18 cellular contexts compared by ENCODE assay signal in genomic region chr7:33261585-33261984, GRCh38.
DNase-seq lines count a peak whose midpoint lies in the region; ATAC-seq, FAIRE-seq and TF ChIP-seq lines count a peak whose summit lies in the region.
"Had no signal": no experiment of that assay in that cellular context is flagged by ENCODE, and none has a peak within 500 bp of the region (broad histone marks: within the 10 kb centered on the region; RNA-seq: fewer than 3 reads in every experiment).

No MANE protein-coding gene starts in this region.

- no peak overlapping the region for H3K4me3 ChIP-seq in astrocyte (ENCODE audit: insufficient read depth, low read depth, low read length)
- H3K4me3 ChIP-seq in Caco-2 (ENCODE audit: low read depth, low read length): no peak overlapping the region
- H3K4me3 ChIP-seq: adrenal gland, prostate gland had no signal

- DNase-seq in Daoy (ENCODE audit: low read depth) (peak; percentile 63), astrocyte (ENCODE audit: low read depth) (peak; percentile 77), NCI-H1105 treated with DMSO at 0.1 percent for 48 hours (lab: John Stamatoyannopoulos, UW) (no peak), OCI-M2 (lab: John Stamatoyannopoulos, UW; ENCODE audit: unreplicated experiment) (no peak), Caco-2 (no peak)
- no peak for DNase-seq in activated CD4-positive, alpha-beta T cell treated with anti-CD3 and anti-CD28 coated beads for 48 hours
- DNase-seq: activated CD8-positive, alpha-beta memory T cell treated with anti-CD3 and anti-CD28 coated beads for 24 hours; adrenal gland; BE2C; effector memory CD4-positive, alpha-beta T cell; hypothalamus; mesendoderm; NCI-H774; stimulated activated CD4-positive, alpha-beta T cell treated with anti-CD3 and anti-CD28 coated beads, Interleukin-4, amount 100 ng/mL, for 4 hours had no signal

- TF ChIP-seq CTCF in astrocyte (IDR thresholded peaks at IDR 0.05; ENCODE audit: insufficient read depth, low read depth, low read length): no peak
- TF ChIP-seq CTCF in Caco-2 (IDR thresholded peaks at IDR 0.05; ENCODE audit: insufficient read depth in 1 of 2, low read depth in 1 of 2, low read length in 1 of 2, severe bottlenecking in 1 of 2, unreplicated experiment in 1 of 2): no peak

- peaks cover 11% of the 10 kb centered on the region for H3K4me1 Mint-ChIP-seq in astrocyte (ENCODE audit: low read depth, unreplicated experiment)
- H3K4me1 Mint-ChIP-seq in Caco-2 (ENCODE audit: low read depth, unreplicated experiment): no peaks in the 10 kb centered on the region

- H2AFZ ChIP-seq in astrocyte (ENCODE audit: low read depth, low read length): no peak overlapping the region

- no peak overlapping the region for H3K4me2 ChIP-seq in astrocyte (ENCODE audit: low read length)

- no peak for FAIRE-seq in astrocyte (lab: Jason Lieb, UNC)
- FAIRE-seq: G401.6 had no signal

- no peak overlapping the region for H3K9ac ChIP-seq in astrocyte (ENCODE audit: low read length)

- no peak overlapping the region for H3K27ac Mint-ChIP-seq in astrocyte (ENCODE audit: unreplicated experiment)
- H3K27ac Mint-ChIP-seq in Caco-2 (ENCODE audit: unreplicated experiment): no peak overlapping the region

- H3K27me3 ChIP-seq in astrocyte (ENCODE audit: insufficient read depth, low read length) (no peaks in the 10 kb centered on the region), Caco-2 (replicated peaks; ENCODE audit: control insufficient read depth, insufficient read depth, low read length) (no peaks in the 10 kb centered on the region)
- H3K27me3 ChIP-seq: adrenal gland, BE2C had no signal

- CTCF ChIA-PET in Caco-2 (lab: Charles Lee): no interaction called here

- H3K27me3 Mint-ChIP-seq in astrocyte (ENCODE audit: low read depth, unreplicated experiment) (no peaks in the 10 kb centered on the region), Caco-2 (ENCODE audit: insufficient read depth, unreplicated experiment) (no peaks in the 10 kb centered on the region)

- peak; percentile 68 for ATAC-seq in GM19043 (IDR thresholded peaks at IDR 0.05; ENCODE audit: low read depth, unreplicated experiment)
- ATAC-seq in HG03342 (IDR thresholded peaks at IDR 0.05; ENCODE audit: unreplicated experiment): peak; percentile 71

- BruUV-seq in Caco-2 (replicated peaks; lab: Mats Ljungman, UMichigan): no TSS peak

- H3K36me3 Mint-ChIP-seq in astrocyte (ENCODE audit: low read depth, unreplicated experiment): no peaks in the 10 kb centered on the region
- H3K36me3 Mint-ChIP-seq in Caco-2 (ENCODE audit: insufficient read depth, unreplicated experiment): no peaks in the 10 kb centered on the region

- H3K9me3 ChIP-seq in astrocyte (ENCODE audit: insufficient read depth, low read depth, low read length): no peaks in the 10 kb centered on the region
- H3K9me3 ChIP-seq in Caco-2: no peaks in the 10 kb centered on the region
- H3K9me3 ChIP-seq: adrenal gland, BE2C, prostate gland had no signal

- no peak overlapping the region for H3K4me3 Mint-ChIP-seq in astrocyte (ENCODE audit: unreplicated experiment)
- no peak overlapping the region for H3K4me3 Mint-ChIP-seq in Caco-2 (ENCODE audit: unreplicated experiment)

- H4K20me1 ChIP-seq in astrocyte (ENCODE audit: insufficient read depth, low read length): peaks cover 4% of the 10 kb centered on the region

- H3K9me3 Mint-ChIP-seq in astrocyte (ENCODE audit: unreplicated experiment) (no peaks in the 10 kb centered on the region), Caco-2 (ENCODE audit: unreplicated experiment) (no peaks in the 10 kb centered on the region)

- intact Hi-C loops in Caco-2 (cut with micrococcal nuclease; ENCODE audit: unreplicated experiment): no loop called here

- H3K36me3 ChIP-seq in astrocyte (ENCODE audit: insufficient read depth, low read length) (no peaks in the 10 kb centered on the region), Caco-2 (ENCODE audit: control insufficient read depth, insufficient read depth, low read length) (no peaks in the 10 kb centered on the region)
- H3K36me3 ChIP-seq: adrenal gland, BE2C, prostate gland had no signal

- no peak overlapping the region for H3K27ac ChIP-seq in astrocyte (ENCODE audit: low read depth, low read length)
- H3K27ac ChIP-seq: adrenal gland, prostate gland had no signal

- POLR2A ChIA-PET in Caco-2 (lab: Charles Lee): no interaction called here

- H3K4me1 ChIP-seq in astrocyte (ENCODE audit: insufficient read depth, low read length): no peaks in the 10 kb centered on the region
- no peaks in the 10 kb centered on the region for H3K4me1 ChIP-seq in Caco-2
- H3K4me1 ChIP-seq: adrenal gland, BE2C, prostate gland had no signal

- H3K79me2 ChIP-seq in astrocyte (ENCODE audit: insufficient read depth, low read length): no peaks in the 10 kb centered on the region

Comparison
In these comparisons a context has a peak if more than half of its experiments do, and no peak if none do; other contexts are left out.
1. DNase-seq: peak in Daoy (single experiment) and astrocyte (single experiment); none in NCI-H1105 treated with DMSO at 0.1 percent for 48 hours (single experiment), activated CD4-positive, alpha-beta T cell treated with anti-CD3 and anti-CD28 coated beads for 48 hours (single experiment), OCI-M2 (single experiment) and Caco-2 (0 of 2).